In genomic region chr1:211135342-211135950, GRCh38 we compare ENCODE assay signal across 8 cellular contexts. TPM values are rescaled to one million over a fixed set of nuclear protein-coding genes. Genes with fewer than 3 reads are reported as not detected.
DNase-seq lines count a peak whose midpoint lies in the region; ATAC-seq, FAIRE-seq and TF ChIP-seq lines count a peak whose summit lies in the region.

No MANE protein-coding gene starts in this region.

- intact Hi-C loops in Right ventricle myocardium inferior (cut with DNase I): no loop called here
- intact Hi-C loops in cardiac septum (cut with DNase I): no loop called here
- intact Hi-C loops in prostate gland (cut with DNase I): loop anchor here (2.0 to 5.0 kb wide), 3 partner anchors 551 to 778 kb away; no protein-coding TSS in a partner anchor

- TF ChIP-seq CTCF in SU-DHL-6 (IDR thresholded peaks at IDR 0.05; ENCODE audit: insufficient read depth, low read length, poor library complexity, severe bottlenecking) (peak; percentile 33), prostate gland (IDR thresholded peaks at IDR 0.05) (peak; percentile 24 to 66 (median 49))

- H3K79me2 ChIP-seq in SU-DHL-6 (ENCODE audit: insufficient read depth, low read length): no peaks in the 10 kb centered on the region

- no peaks in the 10 kb centered on the region for H3K27me3 ChIP-seq in SU-DHL-6 (ENCODE audit: low read length)
- H3K27me3 ChIP-seq in prostate gland (replicated peaks; ENCODE audit: insufficient read depth): no peaks in the 10 kb centered on the region
- H3K27me3 ChIP-seq in effector memory CD4-positive, alpha-beta T cell (replicated peaks; ENCODE audit: control insufficient read depth, insufficient read depth, low read length, poor library complexity, severe bottlenecking): peaks cover 11% of the 10 kb centered on the region

- no peak for TF ChIP-seq POLR2A in prostate gland (IDR thresholded peaks at IDR 0.05)

- 11% methylated on average over 5 of the region's 5 CpGs for WGBS in prostate gland

- no peaks in the 10 kb centered on the region for H3K9me2 ChIP-seq in SU-DHL-6 (replicated peaks; ENCODE audit: insufficient read depth, low read length)

- H3K9me3 ChIP-seq in SU-DHL-6 (ENCODE audit: insufficient read depth, low read length) (no peaks in the 10 kb centered on the region), prostate gland (no peaks in the 10 kb centered on the region)
- no peaks in the 10 kb centered on the region for H3K9me3 ChIP-seq in effector memory CD4-positive, alpha-beta T cell (ENCODE audit: control insufficient read depth, low read length)

- DNase-seq in Right ventricle myocardium inferior (ENCODE audit: missing footprints) (no peak), cardiac septum (ENCODE audit: low spot score) (no peak), MV-4-11 (lab: John Stamatoyannopoulos, UW) (peak; percentile 32), frontal cortex (ENCODE audit: low spot score in 2 of 2) (peak in 1 of 2 donors; percentile 50), prostate gland (ENCODE audit: low spot score) (no peak)
- no peak for DNase-seq in effector memory CD4-positive, alpha-beta T cell
- DNase-seq in activated T-cell treated with anti-CD3 and anti-CD28 coated beads, Interleukin-2, amount 50 U/mL, for 48 hours: no peak

- H3K4me3 ChIP-seq in SU-DHL-6 (ENCODE audit: insufficient read depth, low read length, poor library complexity, severe bottlenecking): no peak overlapping the region
- H3K4me3 ChIP-seq in prostate gland: no peak overlapping the region
- no peak overlapping the region for H3K4me3 ChIP-seq in effector memory CD4-positive, alpha-beta T cell (ENCODE audit: insufficient read depth, low read depth, low read length, poor library complexity, severe bottlenecking)

- H3K9ac ChIP-seq in SU-DHL-6 (ENCODE audit: low read length): no peak overlapping the region

- H3K27ac ChIP-seq in SU-DHL-6 (ENCODE audit: low read depth, low read length) (no peak overlapping the region), prostate gland (no peak overlapping the region)
- H3K27ac ChIP-seq in effector memory CD4-positive, alpha-beta T cell (ENCODE audit: insufficient read depth, low read length, poor library complexity, severe bottlenecking): no peak overlapping the region

- H3F3A ChIP-seq in SU-DHL-6 (ENCODE audit: insufficient read depth): no peaks in the 10 kb centered on the region

- FAIRE-seq in frontal cortex (lab: Jason Lieb, UNC): peak; percentile 82

- no peaks in the 10 kb centered on the region for H3K4me1 ChIP-seq in prostate gland (replicated peaks)
- H3K4me1 ChIP-seq in effector memory CD4-positive, alpha-beta T cell (ENCODE audit: control insufficient read depth, insufficient read depth, low read length, poor library complexity, severe bottlenecking): peaks cover 8% of the 10 kb centered on the region

- ATAC-seq in Right ventricle myocardium inferior: peak; percentile 58

- no peak overlapping the region for H2AFZ ChIP-seq in SU-DHL-6 (ENCODE audit: low read depth, low read length, severe bottlenecking)

- H4K20me1 ChIP-seq in SU-DHL-6 (ENCODE audit: low read depth, low read length): no peaks in the 10 kb centered on the region

- H3K4me2 ChIP-seq in SU-DHL-6 (ENCODE audit: low read depth, low read length, poor library complexity, severe bottlenecking): no peak overlapping the region

- H3K36me3 ChIP-seq in SU-DHL-6 (ENCODE audit: low read length) (no peaks in the 10 kb centered on the region), prostate gland (no peaks in the 10 kb centered on the region)
- no peaks in the 10 kb centered on the region for H3K36me3 ChIP-seq in effector memory CD4-positive, alpha-beta T cell (ENCODE audit: control insufficient read depth, insufficient read depth, low read length)

RNA-seq across cellular contexts. Expression of gene KCNH1, which starts 1.5 kb away (rescaled TPM):
- total RNA-seq in Right ventricle myocardium inferior (not detected), cardiac septum (not detected), frontal cortex (10.6 TPM), prostate gland (1 to 10 TPM in 1 of 2 donors, under 1 TPM in 1; 0.68 to 1.2 TPM)
